1 cellular context compared by ENCODE assay signal in the genomic region with DNA sequence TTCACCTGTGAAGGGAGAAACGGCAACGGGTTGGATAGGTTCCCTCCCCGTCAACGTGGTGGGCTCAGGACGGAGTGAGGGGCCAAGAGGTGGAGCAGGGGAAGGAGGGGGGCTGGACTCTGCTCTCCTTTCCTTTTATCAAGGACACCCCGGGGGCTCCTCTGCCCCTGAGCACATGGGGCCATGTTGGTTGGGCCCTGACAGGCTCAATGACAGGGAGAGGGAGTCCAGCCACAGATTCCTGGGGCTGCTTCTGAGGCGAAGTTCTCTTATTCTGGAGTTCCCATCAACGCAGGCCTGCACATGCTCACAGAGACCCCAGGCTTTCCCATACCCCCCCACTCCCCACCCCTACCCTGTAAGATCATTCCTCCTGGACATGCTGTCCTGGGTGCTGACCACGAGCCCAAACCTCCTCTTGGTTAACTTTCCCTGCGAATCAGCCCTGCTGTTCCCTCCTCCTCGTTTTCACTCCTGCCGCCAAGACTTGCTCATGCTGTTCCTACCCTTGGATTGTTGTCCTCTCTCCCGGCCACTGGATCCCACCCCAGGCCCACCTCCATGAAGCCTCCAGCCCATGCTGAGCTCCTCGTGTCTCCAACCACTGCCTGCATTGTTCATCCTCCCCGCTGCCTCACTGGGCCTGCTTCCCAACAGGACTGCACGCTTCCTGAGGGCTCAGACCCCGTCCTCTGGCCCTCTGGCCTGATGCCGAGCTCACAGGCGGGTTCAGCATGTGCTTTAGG.
TF ChIP-seq lines count a peak whose summit lies in the region.

No MANE protein-coding gene starts in this region.

TF ChIP-seq in HepG2, 621 proteins besides CTCF, POLR2A, EP300 and RAD21 (continued from another document):
- TF ChIP-seq IKZF5 (CRISPR knock-in tag; IDR thresholded peaks at IDR 0.05) (no peak), AGO2 (optimal IDR thresholded peaks at IDR 0.05; ENCODE audit: low read depth, low read length) (peak; percentile 73), ZFP82 (CRISPR knock-in tag; IDR thresholded peaks at IDR 0.05; ENCODE audit: borderline replicate concordance) (no peak), MATR3 (CRISPR knock-in tag; IDR thresholded peaks at IDR 0.05) (no peak), ZNF335 (CRISPR knock-in tag; IDR thresholded peaks at IDR 0.05) (no peak), RELA (CRISPR knock-in tag; IDR thresholded peaks at IDR 0.05) (no peak), CHD4 (IDR thresholded peaks at IDR 0.05; ENCODE audit: borderline replicate concordance, low read length) (no peak)
- TF ChIP-seq, protein P1, sequence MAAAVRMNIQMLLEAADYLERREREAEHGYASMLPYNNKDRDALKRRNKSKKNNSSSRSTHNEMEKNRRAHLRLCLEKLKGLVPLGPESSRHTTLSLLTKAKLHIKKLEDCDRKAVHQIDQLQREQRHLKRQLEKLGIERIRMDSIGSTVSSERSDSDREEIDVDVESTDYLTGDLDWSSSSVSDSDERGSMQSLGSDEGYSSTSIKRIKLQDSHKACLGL (CRISPR knock-in tag; IDR thresholded peaks at IDR 0.05), result no peak
